Comparison of ENCODE assay signal across 7 cellular contexts in genomic region chr14:23068792-23069412, GRCh38. TPM values are rescaled to one million over a fixed set of nuclear protein-coding genes. Genes with fewer than 3 reads are reported as not detected.
A peak's percentile ranks its signal among the peaks of the same experiment; 100 is the strongest.
DNase-seq lines count a peak whose midpoint lies in the region; ATAC-seq lines count a peak whose summit lies in the region.

No MANE protein-coding gene starts in this region.

- H3K27ac ChIP-seq in mesodermal cell (ENCODE audit: low read depth, low read length, severe bottlenecking), result peak overlapping the region; percentile 32

- 25 to 43% methylated on average over 8 of the region's 8 CpGs for WGBS in mesodermal cell (ENCODE audit: insufficient coverage in 2 of 2), 2 experiments

- no peaks in the 10 kb centered on the region for H3K9me3 ChIP-seq in mesodermal cell (ENCODE audit: control insufficient read depth, low read length)

- ATAC-seq in GM18868 (IDR thresholded peaks at IDR 0.05; ENCODE audit: unreplicated experiment) (peak; percentile 79), HG03439 (IDR thresholded peaks at IDR 0.05; ENCODE audit: unreplicated experiment) (peak; percentile 67)

- peaks cover 31% of the 10 kb centered on the region for H3K4me1 ChIP-seq in mesodermal cell (ENCODE audit: control insufficient read depth, insufficient read depth, low read length, poor library complexity, severe bottlenecking)

- DNase-seq in activated CD4-positive, alpha-beta T cell treated with anti-CD3 and anti-CD28 coated beads for 4 hours, result peak; percentile 61 to 78
- DNase-seq in ecto neural progenitor cell (ENCODE audit: low spot score) (peak; percentile 86), NCI-H1092 treated with DMSO at 0.1 percent for 48 hours (lab: John Stamatoyannopoulos, UW) (no peak)
- peak; percentile 48 for DNase-seq in stimulated activated CD8-positive, alpha-beta memory T cell treated with anti-CD3 and anti-CD28 coated beads, Interleukin-4, amount 100 ng/mL, for 24 hours (ENCODE audit: low read depth)

- peak overlapping the region; percentile 18 for H3K4me3 ChIP-seq in mesodermal cell (ENCODE audit: extremely low read depth, insufficient read depth, low read length, poor library complexity, severe bottlenecking)

- H3K36me3 ChIP-seq in mesodermal cell (ENCODE audit: control insufficient read depth, insufficient read depth, low read length), result peaks cover 72% of the 10 kb centered on the region

RNA-seq across cellular contexts. Expression of gene CDH24, which starts 11.6 kb away (rescaled TPM):
- 25.6 TPM for polyA plus RNA-seq in mesodermal cell (2013, experiment 1 of 2)
- polyA plus RNA-seq in mesodermal cell (2013, experiment 2 of 2), result 20.5 TPM

RNA-seq across cellular contexts. Expression of gene ACIN1, which starts 26.0 kb away (rescaled TPM):
- 167 TPM for polyA plus RNA-seq in mesodermal cell (2013, experiment 1 of 2)
- polyA plus RNA-seq in mesodermal cell (2013, experiment 2 of 2), result 150 TPM

RNA-seq across cellular contexts. Expression of gene C14orf119, which starts 26.4 kb away (rescaled TPM):
- 94.0 TPM for polyA plus RNA-seq in mesodermal cell (2013, experiment 1 of 2)
- 93.3 TPM for polyA plus RNA-seq in mesodermal cell (2013, experiment 2 of 2)

RNA-seq across cellular contexts. Expression of gene PSMB11, which starts 26.9 kb away (rescaled TPM):
- polyA plus RNA-seq in mesodermal cell (2013, experiment 1 of 2), result not detected
- not detected for polyA plus RNA-seq in mesodermal cell (2013, experiment 2 of 2)

RNA-seq across cellular contexts. Expression of gene PSMB5, which starts 34.2 kb away (rescaled TPM):
- 205 TPM for polyA plus RNA-seq in mesodermal cell (2013, experiment 1 of 2)
- 202 TPM for polyA plus RNA-seq in mesodermal cell (2013, experiment 2 of 2)
